20 cellular contexts compared by ENCODE assay signal in the genomic region with DNA sequence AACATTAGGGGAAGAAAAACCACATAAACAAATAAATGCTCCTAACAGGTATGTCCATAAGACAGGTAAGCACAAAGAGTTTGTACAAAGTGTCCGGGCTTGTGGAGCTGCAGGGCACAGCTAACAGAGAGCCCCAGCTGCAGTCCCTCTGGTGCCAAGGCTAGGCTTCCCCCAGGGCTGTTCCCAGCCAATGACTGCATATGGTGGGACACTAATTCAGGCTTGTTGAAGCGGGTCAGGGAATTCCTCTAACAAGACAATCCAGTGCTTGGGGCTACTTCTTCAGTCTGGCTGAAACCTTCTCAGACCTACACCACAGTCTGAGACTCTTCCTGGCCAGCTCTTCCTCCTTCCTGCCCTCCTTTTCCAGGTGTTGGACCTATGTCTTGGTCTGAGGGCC. TPM values are rescaled to one million over a fixed set of nuclear protein-coding genes. Genes with fewer than 3 reads are reported as not detected.
DNase-seq lines count a peak whose midpoint lies in the region; ATAC-seq and TF ChIP-seq lines count a peak whose summit lies in the region.
"Had no signal": no experiment of that assay in that cellular context is flagged by ENCODE, and none has a peak within 500 bp of the region (broad histone marks: within the 10 kb centered on the region; RNA-seq: fewer than 3 reads in every experiment).

No MANE protein-coding gene starts in this region.

- peaks cover 12% of the 10 kb centered on the region for H3K9me3 Mint-ChIP-seq in CD8-positive, alpha-beta T cell
- H3K9me3 Mint-ChIP-seq in effector memory CD8-positive, alpha-beta T cell, result peaks cover 0 to 4% of the 10 kb centered on the region in 2 donors

- no peak overlapping the region for H3K14ac ChIP-seq in trophoblast cell (ENCODE audit: low read length)

- in situ Hi-C loops in GM13977 (cut with MboI; ENCODE audit: low pct_unique_long_range_greater_than_20kb, low sequenced_read_pairs, unreplicated experiment), result loop anchor here (10.0 kb wide), 1 partner anchor 65 kb away; a partner anchor contains a TSS

- intact Hi-C loops in CD8-positive, alpha-beta T cell (cut with DNase I, micrococcal nuclease), result no loop called here

- ATAC-seq in CD8-positive, alpha-beta T cell, result no peak
- ATAC-seq in effector memory CD8-positive, alpha-beta T cell (replicated peaks), result no peak
- ATAC-seq: SK-N-SH treated with all-trans-retinoic acid at 6 μM for 48 hours had no signal

- TF ChIP-seq CTCF in CD8-positive, alpha-beta T cell (IDR thresholded peaks at IDR 0.05), result no peak
- no peak for TF ChIP-seq CTCF in RWPE1 (conservative IDR thresholded peaks at IDR 0.05; ENCODE audit: low read depth)
- TF ChIP-seq CTCF in GM13977 (IDR thresholded peaks at IDR 0.05; ENCODE audit: extremely low read depth, insufficient read depth, missing control alignments), result no peak

- WGBS in trophoblast cell (ENCODE audit: extremely low coverage, insufficient coverage, insufficient read length), result no CpG with 5 or more reads among the region's 2 CpGs

- H2AK5ac ChIP-seq in trophoblast cell (ENCODE audit: low read length), result no peak overlapping the region

- H3K4ac ChIP-seq in trophoblast cell (ENCODE audit: low read depth, low read length), result no peak overlapping the region

- no peaks in the 10 kb centered on the region for H3K27me3 Mint-ChIP-seq in CD8-positive, alpha-beta T cell (ENCODE audit: low read depth)
- H3K27me3 Mint-ChIP-seq in effector memory CD8-positive, alpha-beta T cell, result no peaks in the 10 kb centered on the region

- peaks cover 8% of the 10 kb centered on the region for H3K4me1 Mint-ChIP-seq in CD8-positive, alpha-beta T cell (ENCODE audit: low read depth)
- no peaks in the 10 kb centered on the region for H3K4me1 Mint-ChIP-seq in effector memory CD8-positive, alpha-beta T cell (ENCODE audit: low read depth in 2 of 2)

- no peak overlapping the region for H2BK5ac ChIP-seq in trophoblast cell (ENCODE audit: low read depth, low read length, poor library complexity)

- CTCF ChIA-PET in CD8-positive, alpha-beta T cell (lab: Charles Lee), result no interaction called here
- CTCF ChIA-PET in RWPE1 (lab: Yijun Ruan, JAX), result interaction anchor here (0.6 kb wide), 2 partner anchors 141 to 386 kb away, joined by 3 to 5 read pairs; no protein-coding TSS in a partner anchor

- H3K27ac ChIP-seq in CD8-positive, alpha-beta T cell (ENCODE audit: low read depth, low read length), result no peak overlapping the region
- H3K27ac ChIP-seq in RWPE1 (peak overlapping the region; percentile 50), epithelial cell of prostate (peak overlapping the region; percentile 61), trophoblast cell (ENCODE audit: low read depth, low read length) (no peak overlapping the region)
- H3K27ac ChIP-seq: HL-60 had no signal

- no peak for DNase-seq in CD8-positive, alpha-beta T cell
- DNase-seq in RWPE1 (ENCODE audit: low spot score), result peak; percentile 12
- DNase-seq in epithelial cell of prostate (ENCODE audit: low read depth, low spot score), result peak; percentile 43
- DNase-seq in trophoblast cell, result no peak
- no peak for DNase-seq in germinal center (ENCODE audit: low spot score)
- DNase-seq in effector memory CD8-positive, alpha-beta T cell, result no peak
- DNase-seq in GM13977 (ENCODE audit: low spot score), result no peak
- DNase-seq: ACHN; C1 segment of cervical spinal cord; DMS53; GF-D8; NCI-H1105; NCI-H146; NCI-H2081; NCI-H2171; NCI-H345; NCI-H774; NK-92 treated with Interleukin-12 subunit alpha and Interleukin-12 subunit beta, amount 100 ng/mL, for 24 hours had no signal

- H3K18ac ChIP-seq in trophoblast cell (ENCODE audit: low read length), result no peak overlapping the region

- no peak overlapping the region for H3K4me3 ChIP-seq in CD8-positive, alpha-beta T cell (ENCODE audit: low read depth, low read length)
- no peak overlapping the region for H3K4me3 ChIP-seq in trophoblast cell (ENCODE audit: low read depth, low read length)

- H3K4me3 Mint-ChIP-seq in CD8-positive, alpha-beta T cell, result no peak overlapping the region
- no peak overlapping the region for H3K4me3 Mint-ChIP-seq in effector memory CD8-positive, alpha-beta T cell

- H3K23ac ChIP-seq in trophoblast cell (ENCODE audit: low read length), result no peak overlapping the region

- H2BK12ac ChIP-seq in trophoblast cell (ENCODE audit: low read length), result no peak overlapping the region

- H3K9ac ChIP-seq in trophoblast cell (ENCODE audit: low read length), result peak overlapping the region; percentile 22

- no peak overlapping the region for H3K4me2 ChIP-seq in trophoblast cell (ENCODE audit: low read length)

- POLR2A ChIA-PET in CD8-positive, alpha-beta T cell (lab: Charles Lee), result no interaction called here
- POLR2A ChIA-PET in RWPE1 (lab: Yijun Ruan, JAX; ENCODE audit: low non-redundant PET), result interaction anchor here (0.5 kb wide), 1 partner anchor 40 kb away, joined by 6 read pairs; no protein-coding TSS in a partner anchor

- no peaks in the 10 kb centered on the region for H3K27me3 ChIP-seq in CD8-positive, alpha-beta T cell (ENCODE audit: insufficient read depth, low read length)
- no peaks in the 10 kb centered on the region for H3K27me3 ChIP-seq in trophoblast cell (ENCODE audit: insufficient read depth, low read length)

- no peak overlapping the region for H2BK120ac ChIP-seq in trophoblast cell (ENCODE audit: insufficient read depth, low read length, poor library complexity)

- peaks cover 21% of the 10 kb centered on the region for H3K36me3 ChIP-seq in CD8-positive, alpha-beta T cell (ENCODE audit: insufficient read depth, low read length)
- peaks cover 16 to 18% of the 10 kb centered on the region in 2 experiments for H3K36me3 ChIP-seq in trophoblast cell (ENCODE audit: control insufficient read depth in 1 of 2, insufficient read depth in 2 of 2, low read length in 2 of 2)

- H4K8ac ChIP-seq in trophoblast cell (ENCODE audit: low read depth, low read length), result no peak overlapping the region

- no peak overlapping the region for H4K91ac ChIP-seq in trophoblast cell (ENCODE audit: low read depth, low read length)

- H2AFZ ChIP-seq in trophoblast cell (ENCODE audit: insufficient read depth, low read length, poor library complexity), result no peak overlapping the region

- H3K79me1 ChIP-seq in trophoblast cell (ENCODE audit: low read length), result no peaks in the 10 kb centered on the region

- H3K4me1 ChIP-seq in CD8-positive, alpha-beta T cell (ENCODE audit: insufficient read depth, low read length), result peaks cover 5% of the 10 kb centered on the region
- no peaks in the 10 kb centered on the region for H3K4me1 ChIP-seq in trophoblast cell (ENCODE audit: control insufficient read depth in 1 of 2, insufficient read depth in 2 of 2, low read length in 2 of 2)

- peaks cover 61% of the 10 kb centered on the region for H3K36me3 Mint-ChIP-seq in CD8-positive, alpha-beta T cell
- peaks cover 27% of the 10 kb centered on the region for H3K36me3 Mint-ChIP-seq in effector memory CD8-positive, alpha-beta T cell (ENCODE audit: insufficient read depth)

- no peak overlapping the region for H4K12ac ChIP-seq in trophoblast cell (ENCODE audit: low read depth, low read length)

- no peaks in the 10 kb centered on the region for H3K9me3 ChIP-seq in CD8-positive, alpha-beta T cell (ENCODE audit: low read length)
- peaks cover 8% of the 10 kb centered on the region for H3K9me3 ChIP-seq in trophoblast cell (ENCODE audit: insufficient read depth, low read depth, low read length)

- no peaks in the 10 kb centered on the region for H3K79me2 ChIP-seq in trophoblast cell (ENCODE audit: control insufficient read depth, insufficient read depth, low read length, poor library complexity)

- peak overlapping the region; percentile 42 for H3K27ac Mint-ChIP-seq in CD8-positive, alpha-beta T cell
- peak overlapping the region in 1 of 2 donors; percentile 9 for H3K27ac Mint-ChIP-seq in effector memory CD8-positive, alpha-beta T cell

RNA-seq across cellular contexts. Expression of a gene that starts 51.7 kb away (rescaled TPM):
- not detected for total RNA-seq in CD8-positive, alpha-beta T cell
- 0.03 TPM in 1 of 2 replicates, not detected in the other for polyA plus RNA-seq in trophoblast cell (2013)

Comparison
In these comparisons a context has a peak if more than half of its experiments do, and no peak if none do; other contexts are left out.
1. DNase-seq: peak in RWPE1 (single experiment) and epithelial cell of prostate (single experiment); none in CD8-positive, alpha-beta T cell (0 of 7), trophoblast cell (0 of 2), germinal center (single experiment), effector memory CD8-positive, alpha-beta T cell (0 of 3) and GM13977 (single experiment).
2. H3K27ac ChIP-seq: peak in RWPE1 (single experiment) and epithelial cell of prostate (single experiment); none in CD8-positive, alpha-beta T cell (single experiment) and trophoblast cell (single experiment).